Comparison of ENCODE assay signal across 8 cellular contexts in genomic region chr5:100902406-100903035, GRCh38. TPM values are rescaled to one million over a fixed set of nuclear protein-coding genes. Genes with fewer than 3 reads are reported as not detected.
DNase-seq lines count a peak whose midpoint lies in the region; ATAC-seq and TF ChIP-seq lines count a peak whose summit lies in the region.

No MANE protein-coding gene starts in this region.

- H3K27ac Mint-ChIP-seq in memory B cell, result peak overlapping the region; percentile 99

- H3K9me2 ChIP-seq in SK-N-SH, result no peaks in the 10 kb centered on the region

- peak overlapping the region; percentile 81 for H3K4me2 ChIP-seq in SK-N-SH

- ATAC-seq in memory B cell (ENCODE audit: low read depth) (peak; percentile 4), HG02973 (IDR thresholded peaks at IDR 0.05; ENCODE audit: unreplicated experiment) (no peak)

- TF ChIP-seq RAD21 in SK-N-SH (IDR thresholded peaks at IDR 0.05; ENCODE audit: low read length), result no peak

- H3K27me3 ChIP-seq in SK-N-SH (ENCODE audit: insufficient read depth), result peaks cover 37% of the 10 kb centered on the region
- no peaks in the 10 kb centered on the region for H3K27me3 ChIP-seq in testis

- no peaks in the 10 kb centered on the region; the same call in 1 of the 2 replicates for H3K9me3 ChIP-seq in SK-N-SH
- no peaks in the 10 kb centered on the region for H3K9me3 ChIP-seq in testis

- H3K27me3 Mint-ChIP-seq in memory B cell, result no peaks in the 10 kb centered on the region

- H2AFZ ChIP-seq in SK-N-SH (ENCODE audit: low read depth), result peak overlapping the region; percentile 35

- peak overlapping the region; percentile 91 for H3K4me3 Mint-ChIP-seq in memory B cell

- 2% methylated on average over 14 of the region's 14 CpGs for WGBS in SK-N-SH (ENCODE audit: low lambda C conversion rate)
- WGBS in testis, 2 donors, result 2% methylated on average over 14 of the region's 14 CpGs

- no peaks in the 10 kb centered on the region for H3K9me3 Mint-ChIP-seq in memory B cell

- H3K27ac ChIP-seq in SK-N-SH (ENCODE audit: low read depth in 2 of 2, low read length in 1 of 2), result no peak overlapping the region
- H3K27ac ChIP-seq in testis, result peak overlapping the region in 1 of 2 donors; percentile 1

- H3K4me3 ChIP-seq in SK-N-SH (ENCODE audit: low read depth in 2 of 2, low read length in 1 of 2), result peak overlapping the region; percentile 46 to 58
- H3K4me3 ChIP-seq in choroid plexus epithelial cell (ENCODE audit: low read depth, low read length), result peak overlapping the region; percentile 71
- H3K4me3 ChIP-seq in testis, result peak overlapping the region; percentile 36 to 50

- H3K4me1 ChIP-seq in SK-N-SH (ENCODE audit: control insufficient read depth in 1 of 2, insufficient read depth in 2 of 2, low read depth in 1 of 2, low read length in 1 of 2) (no peaks in the 10 kb centered on the region), testis (peaks cover 3% of the 10 kb centered on the region)

- no peaks in the 10 kb centered on the region for H3K36me3 ChIP-seq in SK-N-SH (replicated peaks in 1 of 2; ENCODE audit: control insufficient read depth in 1 of 2, insufficient read depth in 2 of 2, low read length in 1 of 2)
- H3K36me3 ChIP-seq in testis (ENCODE audit: low read depth, missing control alignments), result no peaks in the 10 kb centered on the region

- POLR2A ChIA-PET in SK-N-SH (lab: Yijun Ruan, JAX) (no interaction called here), HEK293T (lab: Yijun Ruan, JAX) (interaction anchor here (1.0 kb wide), 1 partner anchor 368 kb away, joined by 3 read pairs; the partner anchor contains the start of gene FAM174A)

- intact Hi-C loops in testis (cut with DNase I; ENCODE audit: low total_unique reads), result no loop called here

- H4K20me1 ChIP-seq in SK-N-SH (ENCODE audit: insufficient read depth), result no peaks in the 10 kb centered on the region

- peaks cover 2% of the 10 kb centered on the region for H3K36me3 Mint-ChIP-seq in memory B cell

- TF ChIP-seq POLR2A in testis (IDR thresholded peaks at IDR 0.05), result no peak

- TF ChIP-seq CTCF in SK-N-SH (IDR thresholded peaks at IDR 0.05), result no peak
- TF ChIP-seq CTCF in choroid plexus epithelial cell (conservative IDR thresholded peaks at IDR 0.05; ENCODE audit: low read depth, low read length), result no peak
- TF ChIP-seq CTCF in testis (IDR thresholded peaks at IDR 0.05), result no peak

- no peaks in the 10 kb centered on the region for H3F3A ChIP-seq in SK-N-SH (replicated peaks; ENCODE audit: insufficient read depth)

- H3K9ac ChIP-seq in SK-N-SH, result no peak overlapping the region

- no peaks in the 10 kb centered on the region for H3K79me2 ChIP-seq in SK-N-SH (ENCODE audit: insufficient read depth)

- TF ChIP-seq EP300 in SK-N-SH (IDR thresholded peaks at IDR 0.05; ENCODE audit: borderline replicate concordance in 1 of 2, low read depth in 1 of 2, low read length in 1 of 2), result no peak

- H3K4me1 Mint-ChIP-seq in memory B cell, result peaks cover 40% of the 10 kb centered on the region

- CTCF ChIA-PET in SK-N-SH (lab: Yijun Ruan, JAX), result interaction anchor here (1.1 kb wide), 1 partner anchor 16 kb away, joined by 5 read pairs; no protein-coding TSS in a partner anchor
- CTCF ChIA-PET in HEK293T (lab: Yijun Ruan, JAX), result interaction anchor here (0.6 to 0.8 kb wide), 4 partner anchors 29 to 282 kb away, joined by 3 to 6 read pairs (median 4); no protein-coding TSS in a partner anchor

- DNase-seq in NCI-H1092 treated with DMSO at 0.1 percent for 48 hours (lab: John Stamatoyannopoulos, UW) (peak; percentile 40), NCI-H1092 (lab: John Stamatoyannopoulos, UW) (no peak), SK-N-SH (no peak), choroid plexus epithelial cell (ENCODE audit: low read depth) (no peak), memory B cell (ENCODE audit: low spot score in 2 of 2) (peak; percentile 37 to 48), testis (no peak), HEK293T (ENCODE audit: extremely low spot score) (no peak)

TF ChIP-seq in SK-N-SH, 30 proteins besides CTCF, POLR2A, EP300 and RAD21:
- TF ChIP-seq, protein P1, sequence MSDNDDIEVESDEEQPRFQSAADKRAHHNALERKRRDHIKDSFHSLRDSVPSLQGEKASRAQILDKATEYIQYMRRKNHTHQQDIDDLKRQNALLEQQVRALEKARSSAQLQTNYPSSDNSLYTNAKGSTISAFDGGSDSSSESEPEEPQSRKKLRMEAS (IDR thresholded peaks at IDR 0.05; ENCODE audit: low read depth), result no peak
- TF ChIP-seq, protein P2, sequence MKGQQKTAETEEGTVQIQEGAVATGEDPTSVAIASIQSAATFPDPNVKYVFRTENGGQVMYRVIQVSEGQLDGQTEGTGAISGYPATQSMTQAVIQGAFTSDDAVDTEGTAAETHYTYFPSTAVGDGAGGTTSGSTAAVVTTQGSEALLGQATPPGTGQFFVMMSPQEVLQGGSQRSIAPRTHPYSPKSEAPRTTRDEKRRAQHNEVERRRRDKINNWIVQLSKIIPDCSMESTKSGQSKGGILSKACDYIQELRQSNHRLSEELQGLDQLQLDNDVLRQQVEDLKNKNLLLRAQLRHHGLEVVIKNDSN (IDR thresholded peaks at IDR 0.05; ENCODE audit: borderline replicate concordance, low read depth), result no peak
- TF ChIP-seq YY1 (IDR thresholded peaks at IDR 0.05; ENCODE audit: low read depth) (no peak), GATA2 (CRISPR knock-in tag; IDR thresholded peaks at IDR 0.05) (no peak), JUND (IDR thresholded peaks at IDR 0.05) (no peak), RCOR1 (IDR thresholded peaks at IDR 0.05; ENCODE audit: low read length) (no peak), EZH2phosphoT487 (IDR thresholded peaks at IDR 0.05; ENCODE audit: borderline replicate concordance, low read depth) (no peak), MXI1 (IDR thresholded peaks at IDR 0.05; ENCODE audit: low read depth, low read length) (no peak)

TF ChIP-seq in HEK293T, 16 proteins besides CTCF, POLR2A, EP300 and RAD21:
- TF ChIP-seq FOXM1 (IDR thresholded peaks at IDR 0.05; ENCODE audit: borderline replicate concordance), result no peak
- no peak for TF ChIP-seq SUZ12 (IDR thresholded peaks at IDR 0.05)
- TF ChIP-seq HDGF (IDR thresholded peaks at IDR 0.05; ENCODE audit: borderline replicate concordance), result no peak
- no peak for TF ChIP-seq CTBP1 (IDR thresholded peaks at IDR 0.05; ENCODE audit: borderline replicate concordance)
- TF ChIP-seq, protein P3, sequence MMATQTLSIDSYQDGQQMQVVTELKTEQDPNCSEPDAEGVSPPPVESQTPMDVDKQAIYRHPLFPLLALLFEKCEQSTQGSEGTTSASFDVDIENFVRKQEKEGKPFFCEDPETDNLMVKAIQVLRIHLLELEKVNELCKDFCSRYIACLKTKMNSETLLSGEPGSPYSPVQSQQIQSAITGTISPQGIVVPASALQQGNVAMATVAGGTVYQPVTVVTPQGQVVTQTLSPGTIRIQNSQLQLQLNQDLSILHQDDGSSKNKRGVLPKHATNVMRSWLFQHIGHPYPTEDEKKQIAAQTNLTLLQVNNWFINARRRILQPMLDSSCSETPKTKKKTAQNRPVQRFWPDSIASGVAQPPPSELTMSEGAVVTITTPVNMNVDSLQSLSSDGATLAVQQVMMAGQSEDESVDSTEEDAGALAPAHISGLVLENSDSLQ (IDR thresholded peaks at IDR 0.05), result no peak
- no peak for TF ChIP-seq LEF1 (IDR thresholded peaks at IDR 0.05; ENCODE audit: borderline replicate concordance)
- no peak for TF ChIP-seq ZNF384 (IDR thresholded peaks at IDR 0.05)
- no peak for TF ChIP-seq NFRKB (IDR thresholded peaks at IDR 0.05)

RNA-seq across cellular contexts. Expression of gene ST8SIA4, which starts 0.6 kb away (rescaled TPM):
- 0.02 TPM in 2 replicates for polyA plus RNA-seq in SK-N-SH (2012; rRNA removed)
- 0.01 and 0.03 TPM in 2 replicates for polyA plus RNA-seq in SK-N-SH (2012; cell fraction: cytosol; rRNA removed)
- polyA plus RNA-seq in SK-N-SH (2012; cell fraction: nucleus; rRNA removed), result 0.01 TPM in 1 of 2 replicates, not detected in the other
- under 1 TPM; 0.39 to 0.93 TPM for total RNA-seq in testis
- 0.94 TPM for polyA plus RNA-seq in testis (ENCODE audit: insufficient read depth, low read depth, low replicate concordance)

Comparison
In these comparisons a context has a peak if more than half of its experiments do, and no peak if none do; other contexts are left out.
1. DNase-seq: peak in NCI-H1092 treated with DMSO at 0.1 percent for 48 hours (single experiment) and memory B cell (2 of 2); none in NCI-H1092 (single experiment), SK-N-SH (single experiment), choroid plexus epithelial cell (single experiment), testis (single experiment) and HEK293T (single experiment).
2. Peak in every context shown above with its lines, with median percentiles within 50 percentile points of each other: H3K4me3 ChIP-seq.